8 cellular contexts compared by ENCODE assay signal in the genomic region with DNA sequence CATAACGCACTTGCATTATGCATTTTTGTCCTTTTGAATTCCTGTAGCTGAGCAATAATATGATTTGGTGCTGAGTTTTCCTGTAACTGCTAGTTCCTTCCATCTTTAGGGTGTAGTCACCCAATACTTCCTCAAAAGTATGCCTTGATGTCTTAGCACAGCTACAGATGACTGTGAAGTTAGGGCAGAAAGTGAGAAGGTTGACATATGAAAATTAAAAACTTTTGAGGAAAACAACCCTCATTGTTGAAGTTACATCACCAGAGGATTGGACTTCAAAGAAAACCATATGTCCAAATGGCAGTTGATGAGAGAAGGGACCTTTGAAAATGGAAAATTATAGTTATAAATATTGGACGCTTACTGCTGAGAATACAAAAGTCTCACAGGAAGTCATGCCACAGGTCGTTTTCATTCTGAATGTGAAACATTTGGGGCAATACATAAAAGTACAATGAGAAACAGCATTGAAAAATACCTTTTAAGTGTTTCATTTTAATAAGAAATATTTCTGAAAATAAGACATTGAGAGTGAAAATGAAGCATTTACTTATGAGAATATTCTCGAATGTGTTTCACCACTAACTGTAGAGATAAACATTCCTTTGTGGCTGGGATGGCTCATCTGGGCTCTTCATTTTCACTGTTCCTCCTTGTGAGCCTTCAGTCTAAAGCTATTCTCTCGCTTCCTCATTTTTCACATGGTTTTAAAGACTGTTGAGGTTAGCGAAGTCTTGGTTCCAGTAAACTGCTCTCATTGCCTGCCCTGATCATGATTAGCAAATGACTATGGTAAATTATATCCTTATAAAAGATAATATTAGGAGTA.
DNase-seq lines count a peak whose midpoint lies in the region; ATAC-seq lines count a peak whose summit lies in the region.

No MANE protein-coding gene starts in this region.

- DNase-seq in inferior parietal cortex (ENCODE audit: extremely low spot score), result peak; percentile 9
- no peak for DNase-seq in hypothalamus (lab: John Stamatoyannopoulos, UW)
- no peak for DNase-seq in epidermal melanocyte (ENCODE audit: insufficient read length, low spot score)
- DNase-seq in ecto neural progenitor cell (ENCODE audit: low spot score), result no peak
- no peak for DNase-seq in NCI-H2171 (lab: John Stamatoyannopoulos, UW)

- ATAC-seq in GM18520 (IDR thresholded peaks at IDR 0.05; ENCODE audit: unreplicated experiment) (peak; percentile 72), GM21717 (IDR thresholded peaks at IDR 0.05; ENCODE audit: unreplicated experiment) (peak; percentile 87), HG03571 (IDR thresholded peaks at IDR 0.05; ENCODE audit: unreplicated experiment) (peak; percentile 90)
